In the genomic region with DNA sequence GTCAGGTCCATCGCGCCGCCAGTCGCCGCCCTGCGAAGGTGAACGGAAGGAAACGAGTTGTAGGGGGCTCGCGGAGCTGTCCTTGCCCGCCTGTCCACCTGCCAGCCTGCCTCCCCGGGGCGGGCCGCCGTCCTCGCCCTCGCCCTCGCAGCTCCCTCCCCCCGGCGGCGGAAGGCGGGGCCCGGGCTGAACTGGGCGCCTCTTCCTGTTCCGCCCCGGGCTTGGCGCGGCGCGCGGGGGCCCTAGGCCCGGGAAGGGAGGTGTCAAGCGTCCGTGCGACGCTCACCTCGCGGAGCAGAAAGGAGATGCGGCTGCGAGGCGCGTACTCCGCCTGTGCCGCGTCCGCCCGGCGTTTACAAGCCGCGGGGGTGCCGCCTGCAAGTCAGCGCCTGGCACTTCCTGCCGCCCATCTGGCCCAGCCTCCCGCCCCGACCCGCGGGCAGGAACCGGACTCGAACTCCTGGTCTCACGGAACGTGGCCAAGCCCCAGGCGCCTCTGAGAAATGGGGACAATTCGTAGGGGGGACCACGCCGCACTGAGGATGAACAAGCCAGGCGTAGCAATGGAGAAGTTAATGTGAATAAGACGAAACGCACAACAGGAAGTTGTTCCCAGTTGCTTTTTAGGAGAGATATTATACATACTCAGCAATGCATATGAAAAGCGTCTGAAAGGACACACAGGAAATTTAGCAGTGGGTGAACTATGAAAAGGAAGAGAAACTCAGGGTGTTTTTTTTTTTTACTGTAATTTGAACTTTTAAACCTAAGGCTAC, we compare ENCODE assay signal across 1 cellular context.
TF ChIP-seq lines count a peak whose summit lies in the region.

TSS of gene CNPPD1 (minus strand) at position 108 of the 776 bp plus-strand sequence. CDS start at position 11, 97 bp downstream.

TF ChIP-seq in GM12878, 131 proteins besides CTCF, POLR2A, EP300 and RAD21 (continued from another document):
- no peak for TF ChIP-seq ZNF274 (IDR thresholded peaks at IDR 0.05; ENCODE audit: insufficient read depth, insufficient read length)
- no peak for TF ChIP-seq CBX5 (IDR thresholded peaks at IDR 0.05; ENCODE audit: low read depth)
- peak; percentile 79 for TF ChIP-seq IKZF1 (conservative IDR thresholded peaks at IDR 0.05)
- TF ChIP-seq NR2C1 (IDR thresholded peaks at IDR 0.05) = peak; percentile 42; the same call in 1 of the 2 replicates
- peak; percentile 61 for TF ChIP-seq RELA (IDR thresholded peaks at IDR 0.05; ENCODE audit: borderline replicate concordance, partially characterized antibody)
- TF ChIP-seq, protein P1, sequence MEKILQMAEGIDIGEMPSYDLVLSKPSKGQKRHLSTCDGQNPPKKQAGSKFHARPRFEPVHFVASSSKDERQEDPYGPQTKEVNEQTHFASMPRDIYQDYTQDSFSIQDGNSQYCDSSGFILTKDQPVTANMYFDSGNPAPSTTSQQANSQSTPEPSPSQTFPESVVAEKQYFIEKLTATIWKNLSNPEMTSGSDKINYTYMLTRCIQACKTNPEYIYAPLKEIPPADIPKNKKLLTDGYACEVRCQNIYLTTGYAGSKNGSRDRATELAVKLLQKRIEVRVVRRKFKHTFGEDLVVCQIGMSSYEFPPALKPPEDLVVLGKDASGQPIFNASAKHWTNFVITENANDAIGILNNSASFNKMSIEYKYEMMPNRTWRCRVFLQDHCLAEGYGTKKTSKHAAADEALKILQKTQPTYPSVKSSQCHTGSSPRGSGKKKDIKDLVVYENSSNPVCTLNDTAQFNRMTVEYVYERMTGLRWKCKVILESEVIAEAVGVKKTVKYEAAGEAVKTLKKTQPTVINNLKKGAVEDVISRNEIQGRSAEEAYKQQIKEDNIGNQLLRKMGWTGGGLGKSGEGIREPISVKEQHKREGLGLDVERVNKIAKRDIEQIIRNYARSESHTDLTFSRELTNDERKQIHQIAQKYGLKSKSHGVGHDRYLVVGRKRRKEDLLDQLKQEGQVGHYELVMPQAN (conservative IDR thresholded peaks at IDR 0.05) = peak; percentile 87; the same call in 1 of the 2 replicates
- TF ChIP-seq ETV6 (conservative IDR thresholded peaks at IDR 0.05 in 1 of 2, IDR thresholded peaks at IDR 0.05 in 1 of 2; ENCODE audit: borderline replicate concordance in 1 of 2, low read depth in 1 of 2) = peak in 1 of 2 experiments; percentile 18; a peak in 1 of 4 replicates
- peak; percentile 58; the same call in 1 of the 2 replicates for TF ChIP-seq CREB1 (IDR thresholded peaks at IDR 0.05; ENCODE audit: low read depth)
- TF ChIP-seq, protein P2, sequence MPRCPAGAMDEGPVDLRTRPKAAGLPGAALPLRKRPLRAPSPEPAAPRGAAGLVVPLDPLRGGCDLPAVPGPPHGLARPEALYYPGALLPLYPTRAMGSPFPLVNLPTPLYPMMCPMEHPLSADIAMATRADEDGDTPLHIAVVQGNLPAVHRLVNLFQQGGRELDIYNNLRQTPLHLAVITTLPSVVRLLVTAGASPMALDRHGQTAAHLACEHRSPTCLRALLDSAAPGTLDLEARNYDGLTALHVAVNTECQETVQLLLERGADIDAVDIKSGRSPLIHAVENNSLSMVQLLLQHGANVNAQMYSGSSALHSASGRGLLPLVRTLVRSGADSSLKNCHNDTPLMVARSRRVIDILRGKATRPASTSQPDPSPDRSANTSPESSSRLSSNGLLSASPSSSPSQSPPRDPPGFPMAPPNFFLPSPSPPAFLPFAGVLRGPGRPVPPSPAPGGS (IDR thresholded peaks at IDR 0.05; ENCODE audit: borderline replicate concordance, insufficient read depth, low read depth, low read length, poor library complexity, severe bottlenecking) = no peak
- 0 out of 2 replicates have a peak, but pooled peaks have one; percentile 43 for TF ChIP-seq PML (IDR thresholded peaks at IDR 0.05; ENCODE audit: low read length)
- peak; percentile 98 for TF ChIP-seq GATAD2B (conservative IDR thresholded peaks at IDR 0.05; ENCODE audit: low read depth)
- no peak for TF ChIP-seq SREBF1 (IDR thresholded peaks at IDR 0.05; ENCODE audit: low read length)
- TF ChIP-seq, protein P3, sequence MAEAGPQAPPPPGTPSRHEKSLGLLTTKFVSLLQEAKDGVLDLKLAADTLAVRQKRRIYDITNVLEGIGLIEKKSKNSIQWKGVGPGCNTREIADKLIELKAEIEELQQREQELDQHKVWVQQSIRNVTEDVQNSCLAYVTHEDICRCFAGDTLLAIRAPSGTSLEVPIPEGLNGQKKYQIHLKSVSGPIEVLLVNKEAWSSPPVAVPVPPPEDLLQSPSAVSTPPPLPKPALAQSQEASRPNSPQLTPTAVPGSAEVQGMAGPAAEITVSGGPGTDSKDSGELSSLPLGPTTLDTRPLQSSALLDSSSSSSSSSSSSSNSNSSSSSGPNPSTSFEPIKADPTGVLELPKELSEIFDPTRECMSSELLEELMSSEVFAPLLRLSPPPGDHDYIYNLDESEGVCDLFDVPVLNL (IDR thresholded peaks at IDR 0.05; ENCODE audit: low read depth, low read length) = no peak
- TF ChIP-seq MYC (IDR thresholded peaks at IDR 0.05; ENCODE audit: insufficient read depth, insufficient read length, insufficient replicate concordance, low read length, severe bottlenecking) = peak; percentile 63
- no peak for TF ChIP-seq BCLAF1 (IDR thresholded peaks at IDR 0.05)
- TF ChIP-seq MEF2A (IDR thresholded peaks at IDR 0.05; ENCODE audit: insufficient read depth, low read depth, low read length) = no peak
- 0 out of 2 replicates have a peak, but pooled peaks have one; percentile 36 for TF ChIP-seq CHD2 (IDR thresholded peaks at IDR 0.05; ENCODE audit: borderline replicate concordance, low read depth, low read length)
TF ChIP-seq in GM12878: peak in this region for 43.
